ENCODE assay signal across 8 cellular contexts in the genomic region with DNA sequence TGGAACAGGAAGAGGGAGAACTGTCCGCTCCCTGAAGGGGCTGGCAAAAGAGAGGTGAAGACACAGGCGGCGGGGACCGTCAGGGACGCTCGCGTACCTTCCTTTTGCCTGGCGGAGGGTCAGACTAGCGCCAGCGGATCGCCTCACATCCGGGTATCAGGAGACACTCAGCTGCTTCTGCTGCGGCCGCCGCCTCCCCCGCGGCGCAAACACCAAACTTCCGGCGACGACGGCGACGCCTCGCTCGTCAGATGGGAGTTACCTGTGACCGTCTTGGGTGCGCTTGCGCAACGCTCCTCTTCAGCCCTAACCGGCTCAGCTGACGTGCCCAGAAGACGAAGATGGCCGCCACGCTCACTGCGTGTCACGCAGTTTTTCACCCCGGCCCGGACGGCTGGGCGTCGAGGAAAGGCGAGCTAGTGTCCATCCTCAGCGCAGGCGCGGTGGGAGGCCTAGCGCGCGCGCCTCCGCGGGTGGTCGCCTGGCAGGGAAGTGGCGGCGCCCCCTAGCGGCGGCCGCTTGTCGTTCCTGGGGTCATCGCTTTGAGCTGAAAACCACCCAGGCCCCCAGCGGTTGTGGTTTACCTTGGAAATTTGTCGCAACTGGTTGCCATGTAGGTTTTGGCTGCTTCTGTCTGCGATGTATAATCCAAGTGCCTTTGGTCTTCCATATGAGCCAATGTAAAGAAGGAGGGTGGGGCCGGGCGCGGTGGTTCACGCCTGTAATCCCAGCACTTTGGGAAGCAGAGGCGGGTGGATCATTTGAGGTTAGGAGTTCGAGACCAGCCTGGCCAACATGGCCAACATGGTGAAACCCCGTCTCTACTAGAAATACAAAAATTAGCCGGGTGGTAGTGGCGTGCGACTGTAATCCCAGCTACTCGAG. TPM values are rescaled to one million over a fixed set of nuclear protein-coding genes. Genes with fewer than 3 reads are reported as not detected.
DNase-seq lines count a peak whose midpoint lies in the region; ATAC-seq and TF ChIP-seq lines count a peak whose summit lies in the region.

A gene with protein sequence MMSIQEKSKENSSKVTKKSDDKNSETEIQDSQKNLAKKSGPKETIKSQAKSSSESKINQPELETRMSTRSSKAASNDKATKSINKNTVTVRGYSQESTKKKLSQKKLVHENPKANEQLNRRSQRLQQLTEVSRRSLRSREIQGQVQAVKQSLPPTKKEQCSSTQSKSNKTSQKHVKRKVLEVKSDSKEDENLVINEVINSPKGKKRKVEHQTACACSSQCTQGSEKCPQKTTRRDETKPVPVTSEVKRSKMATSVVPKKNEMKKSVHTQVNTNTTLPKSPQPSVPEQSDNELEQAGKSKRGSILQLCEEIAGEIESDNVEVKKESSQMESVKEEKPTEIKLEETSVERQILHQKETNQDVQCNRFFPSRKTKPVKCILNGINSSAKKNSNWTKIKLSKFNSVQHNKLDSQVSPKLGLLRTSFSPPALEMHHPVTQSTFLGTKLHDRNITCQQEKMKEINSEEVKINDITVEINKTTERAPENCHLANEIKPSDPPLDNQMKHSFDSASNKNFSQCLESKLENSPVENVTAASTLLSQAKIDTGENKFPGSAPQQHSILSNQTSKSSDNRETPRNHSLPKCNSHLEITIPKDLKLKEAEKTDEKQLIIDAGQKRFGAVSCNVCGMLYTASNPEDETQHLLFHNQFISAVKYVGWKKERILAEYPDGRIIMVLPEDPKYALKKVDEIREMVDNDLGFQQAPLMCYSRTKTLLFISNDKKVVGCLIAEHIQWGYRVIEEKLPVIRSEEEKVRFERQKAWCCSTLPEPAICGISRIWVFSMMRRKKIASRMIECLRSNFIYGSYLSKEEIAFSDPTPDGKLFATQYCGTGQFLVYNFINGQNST (minus strand): TSS at position 179 of the 885 bp plus-strand sequence. CDS start 25,861 bp downstream, outside the sequence.

- peak within 1 kb of the TSS; percentile 92 for H3K9ac ChIP-seq in IMR-90 (ENCODE audit: low read depth, low read length)

- WGBS in IMR-90 (ENCODE audit: extremely low coverage in 2 of 2, insufficient read length in 1 of 2), 2 experiments: 6% methylated on average over 44 of the region's 74 CpGs; no CpG with 5 or more reads in 1 of the 2 experiments

- peak within 1 kb of the TSS; percentile 95 for H3K23ac ChIP-seq in IMR-90 (ENCODE audit: low read depth, low read length)

- peak within 1 kb of the TSS; percentile 63; the same call in 1 of the 2 replicates for H3K56ac ChIP-seq in IMR-90 (ENCODE audit: extremely low read depth, insufficient read depth, low read length)

- peak; percentile 38; the same call in 1 of the 2 replicates for TF ChIP-seq RAD21 in IMR-90 (IDR thresholded peaks at IDR 0.05; ENCODE audit: low read length)

- H2AFZ ChIP-seq in IMR-90 (replicated peaks; ENCODE audit: low read length, poor library complexity) (peak within 1 kb of the TSS; percentile 98), OCI-LY7 (ENCODE audit: low read length) (peak within 1 kb of the TSS; percentile 45; the same call in 1 of the 2 replicates)

- peak within 1 kb of the TSS; percentile 70 for H4K5ac ChIP-seq in IMR-90 (ENCODE audit: low read depth, low read length)

- POLR2A ChIA-PET in IMR-90 (lab: Charles Lee; ENCODE audit: unreplicated experiment) (no interaction called here), OCI-LY7 (lab: Charles Lee) (interaction anchor here (0.7 to 3.1 kb wide), 10 partner anchors 8 to 138 kb away, joined by 3 to 49 read pairs (median 4); partner anchors contain the start of genes ABHD3 and SNRPD1)

- ATAC-seq in GM21528 (IDR thresholded peaks at IDR 0.05; ENCODE audit: low FRiP score, unreplicated experiment) (peak; percentile 89), IMR-90 (ENCODE audit: low read depth) (peak; percentile 92), mucosa of descending colon (peak; percentile 93)

- dilution Hi-C loops in IMR-90 (cut with HindIII; ENCODE audit: low sequenced_read_pairs, unreplicated experiment): no loop called here

- no peaks in the 10 kb centered on the region for H3K36me3 ChIP-seq in IMR-90 (ENCODE audit: control insufficient read depth, insufficient read depth, low read length)
- H3K36me3 ChIP-seq in OCI-LY7 (ENCODE audit: insufficient read depth, low read length): peaks cover 12% of the 10 kb centered on the region
- no peaks in the 10 kb centered on the region for H3K36me3 ChIP-seq in mucosa of descending colon (ENCODE audit: low read depth)

- peak within 1 kb of the TSS; percentile 65 for H2AK5ac ChIP-seq in IMR-90 (ENCODE audit: low read depth, low read length)

- in situ Hi-C loops in IMR-90 (cut with MboI; ENCODE audit: low sequenced_read_pairs): no loop called here

- TF ChIP-seq CTCF in IMR-90 (conservative IDR thresholded peaks at IDR 0.05; ENCODE audit: low read depth, low read length) (peak; percentile 98), OCI-LY7 (conservative IDR thresholded peaks at IDR 0.05; ENCODE audit: low read length) (peak; percentile 75), epithelial cell of esophagus (IDR thresholded peaks at IDR 0.05; ENCODE audit: insufficient read depth, low read depth, low read length, missing control alignments) (peak; percentile 59), mucosa of descending colon (IDR thresholded peaks at IDR 0.05) (peak; percentile 92)

- DNase-seq in DMS153 treated with DMSO at 0.1 percent for 48 hours (lab: John Stamatoyannopoulos, UW; ENCODE audit: unreplicated experiment) (peak; percentile 97), IMR-90 (peak; percentile 98), OCI-LY7 (ENCODE audit: low spot score) (peak; percentile 98), activated T-cell treated with anti-CD3 and anti-CD28 coated beads for 24 hours (ENCODE audit: low read depth) (peak; percentile 91), epithelial cell of esophagus (ENCODE audit: low read depth) (peak; percentile 99), mucosa of descending colon (peak; percentile 95 to 99 (median 97))
- peak; percentile 88 for DNase-seq in stimulated activated CD8-positive, alpha-beta memory T cell treated with anti-CD3 and anti-CD28 coated beads, Interleukin-4, amount 100 ng/mL, for 24 hours (ENCODE audit: low read depth)

- H2BK15ac ChIP-seq in IMR-90 (ENCODE audit: low read depth, low read length): no peak within 1 kb of the TSS

- peak; percentile 93 for TF ChIP-seq POLR2A in IMR-90 (IDR thresholded peaks at IDR 0.05; ENCODE audit: low read depth, low read length)

- H3K4me3 ChIP-seq in IMR-90 (ENCODE audit: insufficient read depth, low read depth, low read length) (peak within 1 kb of the TSS; percentile 81), OCI-LY7 (ENCODE audit: low read depth, low read length, poor library complexity, severe bottlenecking) (peak within 1 kb of the TSS; percentile 87), epithelial cell of esophagus (ENCODE audit: low read length) (peak within 1 kb of the TSS; percentile 94), mucosa of descending colon (peak within 1 kb of the TSS; percentile 84)

- CTCF ChIA-PET in IMR-90 (lab: Yijun Ruan, JAX) (interaction anchor here (0.6 to 2.0 kb wide), 13 partner anchors 9 to 1034 kb away, joined by 3 to 14 read pairs (median 4); partner anchors contain the start of gene SNRPD1), OCI-LY7 (lab: Charles Lee; ENCODE audit: unreplicated experiment) (interaction anchor here (0.6 to 2.2 kb wide), 6 partner anchors 9 to 141 kb away, joined by 3 to 17 read pairs (median 5); partner anchors contain the start of gene SNRPD1)

- no peak within 1 kb of the TSS for H2BK20ac ChIP-seq in IMR-90 (ENCODE audit: low read depth, low read length)

- H3K4me1 ChIP-seq in IMR-90 (ENCODE audit: control insufficient read depth, insufficient read depth, low read length) (0 out of 2 replicates have a peak, but pooled peaks cover 3% of the 10 kb centered on the region), OCI-LY7 (ENCODE audit: insufficient read depth, low read length, poor library complexity, severe bottlenecking) (peaks cover 34% of the 10 kb centered on the region), mucosa of descending colon (ENCODE audit: low read depth) (peaks cover 18% of the 10 kb centered on the region)

- no peaks in the 10 kb centered on the region for H3K9me2 ChIP-seq in OCI-LY7 (ENCODE audit: insufficient read depth, low read length)

- H3K79me2 ChIP-seq in OCI-LY7 (ENCODE audit: insufficient read depth, low read depth, low read length): peaks cover 41% of the 10 kb centered on the region

- H3K79me1 ChIP-seq in IMR-90 (ENCODE audit: low read depth in 1 of 2, low read length in 2 of 2): peaks cover 7 to 24% of the 10 kb centered on the region in 2 experiments

- peak within 1 kb of the TSS; percentile 91 for H2AK9ac ChIP-seq in IMR-90 (replicated peaks; ENCODE audit: low read depth, low read length, poor library complexity)

- H2BK120ac ChIP-seq in IMR-90 (ENCODE audit: low read depth, low read length): peak within 1 kb of the TSS; percentile 44; the same call in 1 of the 2 replicates

- H4K20me1 ChIP-seq in IMR-90 (ENCODE audit: insufficient read depth, low read length) (no peaks in the 10 kb centered on the region), OCI-LY7 (ENCODE audit: insufficient read depth, low read length) (peaks cover 10% of the 10 kb centered on the region; the same call in 1 of the 2 replicates)

- H3K14ac ChIP-seq in IMR-90 (replicated peaks; ENCODE audit: low read depth, low read length): peak within 1 kb of the TSS; percentile 93

- H3K4ac ChIP-seq in IMR-90 (ENCODE audit: low read depth, low read length): peak within 1 kb of the TSS; percentile 86

- BruUV-seq in IMR-90 (replicated peaks; lab: Mats Ljungman, UMichigan) (no TSS peak), OCI-LY7 (replicated peaks; lab: Mats Ljungman, UMichigan) (TSS peak; percentile 70)

- intact Hi-C loops in IMR-90 (cut with micrococcal nuclease): loop anchor here (1.0 to 5.0 kb wide), 2 partner anchors 111 to 403 kb away; no protein-coding TSS in a partner anchor
- intact Hi-C loops in OCI-LY7 (cut with micrococcal nuclease; ENCODE audit: unreplicated experiment): loop anchor here (1.0 to 10.0 kb wide), 4 partner anchors 12 to 486 kb away; partner anchors contain the start of genes ABHD3, MIB1, ROCK1 and SNRPD1
- intact Hi-C loops in mucosa of descending colon (cut with DNase I, micrococcal nuclease): no loop called here

- no peaks in the 10 kb centered on the region for H3K27me3 ChIP-seq in IMR-90 (ENCODE audit: control insufficient read depth, insufficient read depth, low read length)

- H3K4me2 ChIP-seq in IMR-90 (ENCODE audit: low read depth, low read length) (peak within 1 kb of the TSS; percentile 91), OCI-LY7 (ENCODE audit: low read length) (peak within 1 kb of the TSS; percentile 81)

- H3K27ac ChIP-seq in IMR-90 (ENCODE audit: insufficient read depth, low read length) (peak within 1 kb of the TSS; percentile 90), OCI-LY7 (ENCODE audit: low read depth, low read length, poor library complexity, severe bottlenecking) (peak within 1 kb of the TSS; percentile 92)

- peak within 1 kb of the TSS; percentile 82 for H4K91ac ChIP-seq in IMR-90 (ENCODE audit: insufficient read depth, low read depth, low read length)

- H4K8ac ChIP-seq in IMR-90 (ENCODE audit: low read depth in 2 of 2, low read length in 2 of 2): peak within 1 kb of the TSS; percentile 58 to 91

- peak within 1 kb of the TSS; percentile 66 for H3K18ac ChIP-seq in IMR-90 (ENCODE audit: low read depth, low read length)

- H2BK5ac ChIP-seq in IMR-90 (ENCODE audit: low read depth, low read length, poor library complexity, severe bottlenecking): peak within 1 kb of the TSS; percentile 82

- H3K9me3 ChIP-seq in IMR-90 (ENCODE audit: control insufficient read depth, insufficient read depth, low read length): no peaks in the 10 kb centered on the region
- H3K9me3 ChIP-seq in OCI-LY7 (ENCODE audit: low read length): no peaks in the 10 kb centered on the region
- H3K9me3 ChIP-seq in mucosa of descending colon: no peaks in the 10 kb centered on the region

- H3K9me1 ChIP-seq in IMR-90 (ENCODE audit: insufficient read depth, low read length): no peaks in the 10 kb centered on the region

RNA-seq across cellular contexts. Expression of the gene that starts here (rescaled TPM):
- total RNA-seq in IMR-90 (2012; rRNA removed): 4.5 and 11.4 TPM in 2 replicates
- 2.2 and 3.1 TPM in 2 replicates for polyA plus RNA-seq in IMR-90 (2012; rRNA removed)
- 0.22 and 0.25 TPM in 2 replicates for polyA plus RNA-seq in IMR-90 (2012; cell fraction: cytosol; rRNA removed)
- polyA plus RNA-seq in IMR-90 (2012; cell fraction: nucleus; rRNA removed; ENCODE audit: low replicate concordance): 2.4 and 3.6 TPM in 2 replicates
- total RNA-seq in OCI-LY7 (2014; rRNA removed; shearing (Covaris generic)): 22.1 and 25.3 TPM in 2 replicates
- 37.7 and 41.0 TPM in 2 replicates for total RNA-seq in OCI-LY7 (2022)
- 10 to 100 TPM; 14.8 to 18.0 (median 15.8) TPM for total RNA-seq in mucosa of descending colon

Comparison
In these comparisons a context has a peak if more than half of its experiments do, and no peak if none do; other contexts are left out.
1. Peak in every context shown above with its lines: DNase-seq, ATAC-seq, H3K4me3 ChIP-seq and H3K27ac ChIP-seq.
2. intact Hi-C loops: an anchor here in IMR-90 (1.0 to 5.0 kb wide) and OCI-LY7 (1.0 to 10.0 kb wide); none called in mucosa of descending colon.